ENCODE assay signal across 14 cellular contexts in the genomic region with DNA sequence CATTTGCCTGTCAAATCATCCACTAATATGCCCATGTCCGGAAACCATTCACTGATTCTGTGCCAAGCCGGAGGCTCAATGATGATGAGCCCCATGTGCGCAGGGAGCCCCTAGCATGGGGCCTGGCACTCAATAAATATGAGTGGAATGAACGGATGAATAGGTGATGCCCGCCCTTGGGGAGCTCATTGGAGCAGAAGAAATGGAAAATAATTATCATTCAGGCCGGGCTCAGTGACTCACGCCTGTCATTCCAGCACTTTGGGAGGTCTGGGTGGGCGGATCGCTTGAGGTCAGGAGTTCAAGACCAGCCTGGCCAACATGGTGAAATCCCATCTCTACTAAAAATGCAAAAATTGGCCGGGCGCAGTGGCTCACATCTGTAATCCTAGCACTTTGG. TPM values are rescaled to one million over a fixed set of nuclear protein-coding genes. Genes with fewer than 3 reads are reported as not detected.
DNase-seq lines count a peak whose midpoint lies in the region; ATAC-seq and TF ChIP-seq lines count a peak whose summit lies in the region.
"Had no signal": no experiment of that assay in that cellular context is flagged by ENCODE, and none has a peak within 500 bp of the region (broad histone marks: within the 10 kb centered on the region; RNA-seq: fewer than 3 reads in every experiment).

No MANE protein-coding gene starts in this region.

- TF ChIP-seq CTCF in fibroblast of mammary gland (conservative IDR thresholded peaks at IDR 0.05; ENCODE audit: control insufficient read depth, insufficient read depth, low read depth, low read length), result no peak
- no peak for TF ChIP-seq CTCF in tibial nerve (IDR thresholded peaks at IDR 0.05)

- peak; percentile 27 for DNase-seq in stimulated activated CD4-positive, alpha-beta T cell treated with anti-CD3 and anti-CD28 coated beads, Interleukin-15, amount 100 ng/mL, for 24 hours
- DNase-seq in stimulated activated CD4-positive, alpha-beta T cell treated with anti-CD3 and anti-CD28 coated beads, Interleukin-4, amount 100 ng/mL, for 1 hour, result no peak
- DNase-seq in SW480 (ENCODE audit: low spot score), result peak; percentile 70
- DNase-seq in fibroblast of mammary gland (ENCODE audit: low read depth), result peak; percentile 67
- peak; percentile 43 to 45 for DNase-seq in tibial nerve (ENCODE audit: low spot score in 2 of 2)
- no peak for DNase-seq in cortex of kidney (lab: John Stamatoyannopoulos, UW)
- DNase-seq: activated naive CD8-positive, alpha-beta T cell treated with anti-CD3 and anti-CD28 coated beads, Interleukin-2, amount 10 ng/mL, durations not matched to agents 7 days and 5 days; MV-4-11; occipital lobe; SHP77 treated with DMSO at 0.1 percent for 48 hours; spleen had no signal

- peak overlapping the region in 3 of 4 donors; percentile 50 to 84 (median 80) for H3K27ac ChIP-seq in tibial nerve
- H3K27ac ChIP-seq: spleen had no signal

- no peaks in the 10 kb centered on the region for H3K9me3 ChIP-seq in tibial nerve
- H3K9me3 ChIP-seq: spleen had no signal

- no peak for ATAC-seq in HG03457 (IDR thresholded peaks at IDR 0.05; ENCODE audit: unreplicated experiment)
- ATAC-seq in HG02981 (IDR thresholded peaks at IDR 0.05; ENCODE audit: unreplicated experiment), result no peak

- no peaks in the 10 kb centered on the region for H3K27me3 ChIP-seq in tibial nerve
- H3K27me3 ChIP-seq: dorsolateral prefrontal cortex, spleen had no signal

- 28 to 40% methylated on average over 11 of the region's 11 CpGs for WGBS in tibial nerve, 2 donors

- H3K4me3 ChIP-seq in fibroblast of mammary gland (ENCODE audit: control insufficient read depth, low read depth, low read length) (no peak overlapping the region), tibial nerve (no peak overlapping the region)
- H3K4me3 ChIP-seq: dorsolateral prefrontal cortex, spleen had no signal

- H3K36me3 ChIP-seq in tibial nerve, result peaks cover 0 to 44% (median 0%) of the 10 kb centered on the region in 3 donors

- TF ChIP-seq POLR2A in tibial nerve (IDR thresholded peaks at IDR 0.05), result no peak

- TF ChIP-seq EP300 in tibial nerve (IDR thresholded peaks at IDR 0.05), result peak in 1 of 2 donors; percentile 64

- peaks cover 0 to 59% (median 10%) of the 10 kb centered on the region in 4 donors for H3K4me1 ChIP-seq in tibial nerve
- H3K4me1 ChIP-seq: spleen had no signal

RNA-seq across cellular contexts. Expression of gene RHBDD2, which starts 11.0 kb away (rescaled TPM):
- total RNA-seq in tibial nerve, result 10 to 100 TPM; 68.6 to 90.6 (median 74.5) TPM

RNA-seq across cellular contexts. Expression of gene POR, which starts 25.1 kb away (rescaled TPM):
- 100 to 1,000 TPM in 2 of 4 donors, 10 to 100 TPM in 2; 66.6 to 244 (median 107) TPM for total RNA-seq in tibial nerve

Comparison
In these comparisons a context has a peak if more than half of its experiments do, and no peak if none do; other contexts are left out.
1. DNase-seq: peak in stimulated activated CD4-positive, alpha-beta T cell treated with anti-CD3 and anti-CD28 coated beads, Interleukin-15, amount 100 ng/mL, for 24 hours (single experiment), SW480 (single experiment), fibroblast of mammary gland (single experiment) and tibial nerve (2 of 2); none in stimulated activated CD4-positive, alpha-beta T cell treated with anti-CD3 and anti-CD28 coated beads, Interleukin-4, amount 100 ng/mL, for 1 hour (single experiment) and cortex of kidney (single experiment).